In genomic region chr3:119322021-119322522, GRCh38 we compare ENCODE assay signal across 8 cellular contexts. TPM values are rescaled to one million over a fixed set of nuclear protein-coding genes. Genes with fewer than 3 reads are reported as not detected.
DNase-seq lines count a peak whose midpoint lies in the region; ATAC-seq, FAIRE-seq and TF ChIP-seq lines count a peak whose summit lies in the region.

No MANE protein-coding gene starts in this region.

- H3K36me3 ChIP-seq in Peyer's patch (no peaks in the 10 kb centered on the region), ovary (no peaks in the 10 kb centered on the region)

- no peak for DNase-seq in Peyer's patch
- no peak for DNase-seq in ovary
- DNase-seq in GM12891 (ENCODE audit: insufficient read length, low spot score) = no peak
- DNase-seq in cerebellar nuclear complex (lab: John Stamatoyannopoulos, UW) = no peak
- DNase-seq in germinal center (ENCODE audit: low spot score) = no peak

- H3K4me3 ChIP-seq in Peyer's patch (peak overlapping the region; percentile 51 to 66 (median 66)), ovary (peak overlapping the region; percentile 75)

- intact Hi-C loops in ovary (cut with DNase I) = no loop called here

- TF ChIP-seq POLR2A in GM18505 (IDR thresholded peaks at IDR 0.05; ENCODE audit: borderline replicate concordance, extremely low read depth, insufficient read depth, insufficient read length) (no peak), Peyer's patch (IDR thresholded peaks at IDR 0.05) (no peak), ovary (IDR thresholded peaks at IDR 0.05) (no peak), GM12891 (IDR thresholded peaks at IDR 0.05; ENCODE audit: low read depth, low read length) (no peak; the same call in 1 of the 2 replicates)

- TF ChIP-seq CTCF in Peyer's patch (IDR thresholded peaks at IDR 0.05) (no peak), ovary (IDR thresholded peaks at IDR 0.05) (no peak)

- TF ChIP-seq EP300 in ovary (IDR thresholded peaks at IDR 0.05) = no peak

- FAIRE-seq in GM12891 (lab: Jason Lieb, UNC) = no peak

- H3K4me1 ChIP-seq in Peyer's patch = peaks cover 0 to 15% (median 5%) of the 10 kb centered on the region in 4 donors
- peaks cover 7% of the 10 kb centered on the region for H3K4me1 ChIP-seq in ovary (ENCODE audit: insufficient read depth)

- ATAC-seq in GM18505 (IDR thresholded peaks at IDR 0.05; ENCODE audit: unreplicated experiment) (peak; percentile 0), esophagus mucosa (peak; percentile 38), GM18498 (IDR thresholded peaks at IDR 0.05; ENCODE audit: unreplicated experiment) (no peak)

- H3K27me3 ChIP-seq in Peyer's patch = no peaks in the 10 kb centered on the region
- no peaks in the 10 kb centered on the region for H3K27me3 ChIP-seq in ovary

- WGBS in ovary, 3 donors = 2 to 3% (median 2%) methylated on average over 4 of the region's 4 CpGs

- H3K27ac ChIP-seq in Peyer's patch = peak overlapping the region; percentile 89 to 95 (median 90)
- H3K27ac ChIP-seq in ovary = peak overlapping the region; percentile 95 to 99

- H3K9me3 ChIP-seq in Peyer's patch = no peaks in the 10 kb centered on the region
- H3K9me3 ChIP-seq in ovary = no peaks in the 10 kb centered on the region

TF ChIP-seq in GM12891, 5 proteins besides CTCF, POLR2A, EP300 and RAD21:
- TF ChIP-seq POU2F2 (IDR thresholded peaks at IDR 0.05; ENCODE audit: low read depth, low read length) (no peak), POLR2AphosphoS5 (IDR thresholded peaks at IDR 0.05; ENCODE audit: low read depth, low read length) (no peak), PAX5 (IDR thresholded peaks at IDR 0.05; ENCODE audit: insufficient read depth, low read length, severe bottlenecking) (no peak), SPI1 (IDR thresholded peaks at IDR 0.05; ENCODE audit: low read depth, low read length) (no peak), TAF1 (IDR thresholded peaks at IDR 0.05; ENCODE audit: low read depth, low read length) (no peak)
TF ChIP-seq in GM12891: peak in this region for 0.

RNA-seq across cellular contexts. Expression of gene ARHGAP31, which starts 27.9 kb away (rescaled TPM):
- total RNA-seq in Peyer's patch = 10 to 100 TPM in 2 of 4 donors, 1 to 10 TPM in 2; 4.7 to 19.0 (median 10.1) TPM
- 4.3 TPM for total RNA-seq in esophagus mucosa
- 10 to 100 TPM in 5 of 7 donors, 1 to 10 TPM in 2; 6.3 to 41.4 (median 21.3) TPM for total RNA-seq in ovary
- 10 to 100 TPM in 1 of 2 donors, 1 to 10 TPM in 1; 8.7 to 26.0 TPM for polyA plus RNA-seq in ovary
- 7.7 TPM for polyA plus RNA-seq in GM12891 (2012; ENCODE audit: low read depth, missing spikeins)
